Comparison of ENCODE assay signal across 25 cellular contexts in the genomic region with DNA sequence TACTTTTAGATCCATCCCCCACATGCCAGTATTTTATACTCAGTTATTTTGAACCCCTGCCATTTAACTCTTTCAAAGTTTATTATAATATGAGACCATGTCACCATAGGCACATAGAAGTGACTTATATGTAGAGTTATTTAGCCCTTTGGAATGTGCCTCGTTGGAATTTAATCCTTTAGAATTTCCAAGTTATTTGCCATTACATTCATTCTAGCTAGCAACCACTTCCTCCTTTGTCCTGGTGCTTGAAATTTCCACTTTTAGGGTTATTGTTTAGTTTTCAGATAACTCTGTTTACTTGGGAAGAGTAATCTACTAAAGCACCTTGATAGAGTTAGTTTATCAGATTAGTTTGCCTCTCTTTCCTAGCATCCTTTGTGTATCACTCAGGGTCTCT.
DNase-seq lines count a peak whose midpoint lies in the region; ATAC-seq and TF ChIP-seq lines count a peak whose summit lies in the region.
"Had no signal": no experiment of that assay in that cellular context is flagged by ENCODE, and none has a peak within 500 bp of the region (broad histone marks: within the 10 kb centered on the region; RNA-seq: fewer than 3 reads in every experiment).

No MANE protein-coding gene starts in this region.

- no peak for TF ChIP-seq CTCF in left ventricle myocardium inferior (IDR thresholded peaks at IDR 0.05; ENCODE audit: borderline replicate concordance)
- TF ChIP-seq CTCF in colonic mucosa (IDR thresholded peaks at IDR 0.05) = no peak

- H3K36me3 ChIP-seq in left ventricle myocardium inferior (no peaks in the 10 kb centered on the region), colonic mucosa (no peaks in the 10 kb centered on the region)
- H3K36me3 ChIP-seq: gastrocnemius medialis, uterus had no signal

- H3K4me1 ChIP-seq in left ventricle myocardium inferior (no peaks in the 10 kb centered on the region), colonic mucosa (no peaks in the 10 kb centered on the region)
- H3K4me1 ChIP-seq: uterus had no signal

- H3K27me3 ChIP-seq in left ventricle myocardium inferior (ENCODE audit: low read depth) = no peaks in the 10 kb centered on the region
- no peaks in the 10 kb centered on the region for H3K27me3 ChIP-seq in colonic mucosa
- H3K27me3 ChIP-seq: gastrocnemius medialis, uterus had no signal

- H3K4me3 ChIP-seq in left ventricle myocardium inferior (no peak overlapping the region), colonic mucosa (no peak overlapping the region)
- H3K4me3 ChIP-seq: gastrocnemius medialis, uterus had no signal

- H3K27ac ChIP-seq in left ventricle myocardium inferior (replicated peaks) = no peak overlapping the region
- no peak overlapping the region for H3K27ac ChIP-seq in colonic mucosa
- H3K27ac ChIP-seq: epithelial cell of prostate, gastrocnemius medialis, uterus had no signal

- intact Hi-C loops in left ventricle myocardium inferior (cut with micrococcal nuclease) (no loop called here), colonic mucosa (cut with DNase I) (no loop called here)

- DNase-seq in Daoy (ENCODE audit: low read depth) (peak; percentile 25), LHCN-M2 (ENCODE audit: low read depth) (peak; percentile 54), dermis microvascular lymphatic vessel endothelial cell (ENCODE audit: low read depth in 2 of 2) (peak; percentile 18 to 30), non-pigmented ciliary epithelial cell (ENCODE audit: low read depth) (peak; percentile 37), left ventricle myocardium inferior (no peak), SHP77 (lab: John Stamatoyannopoulos, UW) (no peak), colonic mucosa (no peak)
- DNase-seq: activated B cell treated with CpG ODN at 0.5 μM for 24 hours; activated CD8-positive, alpha-beta T cell treated with anti-CD3 and anti-CD28 coated beads for 36 hours; activated naive CD4-positive, alpha-beta T cell treated with anti-CD3 and anti-CD28 coated beads, Interleukin-2, amount 10 ng/mL, durations not matched to agents 7 days and 5 days; activated T-cell treated with anti-CD3 and anti-CD28 coated beads, Interleukin-2, amount 50 U/mL, for 4 hours; CD4-positive, alpha-beta T cell; cortex of kidney; DMS79; gastrocnemius medialis; left colon; midbrain; NCI-H1436; NCI-H2171 treated with DMSO at 0.1 percent for 48 hours; NCI-H69; stimulated activated CD4-positive, alpha-beta T cell treated with anti-CD3 and anti-CD28 coated beads, Interleukin-12 subunit alpha, Interleukin-12 subunit beta, amount 100 ng/mL, for 4 hours; uterus had no signal

- no peak overlapping the region for H3K9ac ChIP-seq in colonic mucosa (ENCODE audit: low read depth in 2 of 2, low read length in 2 of 2)

- H3K9me3 ChIP-seq in left ventricle myocardium inferior (replicated peaks) (peaks cover 11% of the 10 kb centered on the region), colonic mucosa (no peaks in the 10 kb centered on the region)
- H3K9me3 ChIP-seq: gastrocnemius medialis, uterus had no signal

- no peak for ATAC-seq in GM19351 (IDR thresholded peaks at IDR 0.05; ENCODE audit: unreplicated experiment)
- ATAC-seq: activated CD8-positive, alpha-beta T cell treated with anti-CD3 and anti-CD28 coated beads for 36 hours; activated T-cell treated with anti-CD3 and anti-CD28 coated beads, Interleukin-2, amount 50 U/mL, for 4 hours; gastrocnemius medialis; HepG2; left colon had no signal

Comparison
In these comparisons a context has a peak if more than half of its experiments do, and no peak if none do; other contexts are left out.
1. DNase-seq: peak in Daoy (single experiment), LHCN-M2 (single experiment), dermis microvascular lymphatic vessel endothelial cell (2 of 2) and non-pigmented ciliary epithelial cell (single experiment); none in left ventricle myocardium inferior (single experiment), SHP77 (0 of 2) and colonic mucosa (single experiment).